In genomic region chr11:121569332-121570299, GRCh38 we compare ENCODE assay signal across 8 cellular contexts.
DNase-seq lines count a peak whose midpoint lies in the region; ATAC-seq, FAIRE-seq and TF ChIP-seq lines count a peak whose summit lies in the region.
"Not testable (repeated sequence)": the region's sequence is repeated elsewhere in the genome, so short reads cannot be mapped to it uniquely, and the experiment has no call there.

No MANE protein-coding gene starts in this region.

- not testable (repeated sequence) for TF ChIP-seq POLR2A in GM12892 (IDR thresholded peaks at IDR 0.05; ENCODE audit: low read depth, low read length)

- TF ChIP-seq CTCF in GM23338 (conservative IDR thresholded peaks at IDR 0.05; ENCODE audit: low read depth in 2 of 2); OCI-LY1 (IDR thresholded peaks at IDR 0.05; ENCODE audit: low read length); liver (IDR thresholded peaks at IDR 0.05; ENCODE audit: low read depth, low read length, missing input control): not testable (repeated sequence)

- ATAC-seq in GM18873 (IDR thresholded peaks at IDR 0.05; ENCODE audit: low FRiP score, unreplicated experiment): peak; percentile 95
- peak; percentile 98 for ATAC-seq in GM19467 (IDR thresholded peaks at IDR 0.05; ENCODE audit: unreplicated experiment)
- ATAC-seq in GM23338: not testable (repeated sequence)
- peak; percentile 98 for ATAC-seq in HG02981 (IDR thresholded peaks at IDR 0.05; ENCODE audit: unreplicated experiment)
- peak; percentile 98 for ATAC-seq in HG03432 (IDR thresholded peaks at IDR 0.05; ENCODE audit: unreplicated experiment)

- H3K27me3 ChIP-seq in GM23338 (ENCODE audit: insufficient read depth); OCI-LY1 (ENCODE audit: insufficient read depth, low read length); liver (ENCODE audit: control insufficient read depth in 4 of 4, insufficient read depth in 4 of 4, low read length in 3 of 4): not testable (repeated sequence)

- H3K27me3 Mint-ChIP-seq in GM23338 (ENCODE audit: insufficient read depth, low read depth, poor library complexity): not testable (repeated sequence)

- TF ChIP-seq RAD21 in liver (IDR thresholded peaks at IDR 0.05): not testable (repeated sequence)

- not testable (repeated sequence) for H4K20me1 ChIP-seq in GM23338 (replicated peaks; ENCODE audit: insufficient read depth); OCI-LY1 (ENCODE audit: insufficient read depth, low read length)

- FAIRE-seq in GM12892 (lab: Jason Lieb, UNC): peak; percentile 99

- not testable (repeated sequence) for H3K4me1 ChIP-seq in GM23338 (ENCODE audit: insufficient read depth)
- H3K4me1 ChIP-seq in OCI-LY1 (ENCODE audit: insufficient read depth, low read length, severe bottlenecking) (peaks cover 43% of the 10 kb centered on the region), liver (ENCODE audit: control insufficient read depth in 4 of 4, insufficient read depth in 4 of 4, low read length in 3 of 4) (peaks cover 5 to 29% (median 20%) of the 10 kb centered on the region in 4 donors)

- not testable (repeated sequence) for H3K4me2 ChIP-seq in GM23338
- peak overlapping the region; percentile 61 for H3K4me2 ChIP-seq in OCI-LY1 (ENCODE audit: low read length)

- not testable (repeated sequence) for H3K9me3 ChIP-seq in OCI-LY1 (ENCODE audit: low read length); liver (ENCODE audit: control insufficient read depth in 4 of 4, low read length in 3 of 4)

- H3K27ac Mint-ChIP-seq in GM23338: peak overlapping the region; percentile 38

- H3K79me2 ChIP-seq in GM23338 (replicated peaks; ENCODE audit: insufficient read depth): peaks cover 13% of the 10 kb centered on the region; the same call in 1 of the 2 replicates
- not testable (repeated sequence) for H3K79me2 ChIP-seq in OCI-LY1 (ENCODE audit: insufficient read depth, low read length)

- peaks cover 29% of the 10 kb centered on the region for H3K36me3 ChIP-seq in GM23338 (ENCODE audit: insufficient read depth)
- peaks cover 80% of the 10 kb centered on the region for H3K36me3 ChIP-seq in OCI-LY1 (ENCODE audit: insufficient read depth, low read length)
- peaks cover 0 to 22% (median 5%) of the 10 kb centered on the region in 4 donors for H3K36me3 ChIP-seq in liver (ENCODE audit: control insufficient read depth in 4 of 4, insufficient read depth in 3 of 4, low read depth in 1 of 4, low read length in 3 of 4)

- H2AFZ ChIP-seq in GM23338; OCI-LY1 (ENCODE audit: low read length): not testable (repeated sequence)

- not testable (repeated sequence) for H3K27ac ChIP-seq in GM23338 (ENCODE audit: low read depth)
- H3K27ac ChIP-seq in OCI-LY1 (ENCODE audit: low read depth, low read length, poor library complexity, severe bottlenecking) (peak overlapping the region; percentile 89), liver (ENCODE audit: low read depth in 1 of 2, low read length in 2 of 2) (peak overlapping the region; percentile 72 to 94)

- H3K9me2 ChIP-seq in GM23338 (ENCODE audit: insufficient read depth); OCI-LY1 (ENCODE audit: low read depth, low read length): not testable (repeated sequence)

- DNase-seq in GM12892 (ENCODE audit: insufficient read length): peak; percentile 37
- not testable (repeated sequence) for DNase-seq in GM23338 (ENCODE audit: low spot score)

- H3K36me3 Mint-ChIP-seq in GM23338 (ENCODE audit: low read depth): peaks cover 67% of the 10 kb centered on the region

- H3K9me3 Mint-ChIP-seq in GM23338: not testable (repeated sequence)

- H3K4me1 Mint-ChIP-seq in GM23338: peaks cover 12% of the 10 kb centered on the region

- H3K4me3 ChIP-seq in GM23338; liver (ENCODE audit: low read depth in 1 of 3, low read length in 3 of 3): not testable (repeated sequence)
- peak overlapping the region; percentile 16 for H3K4me3 ChIP-seq in OCI-LY1 (ENCODE audit: low read depth, low read length, poor library complexity, severe bottlenecking)

- not testable (repeated sequence) for H3K4me3 Mint-ChIP-seq in GM23338

- H3K9ac ChIP-seq in OCI-LY1 (ENCODE audit: low read length): peak overlapping the region; percentile 33; the same call in 1 of the 2 replicates
- H3K9ac ChIP-seq in liver (ENCODE audit: low read depth in 1 of 2, low read length in 2 of 2): not testable (repeated sequence)

- not testable (repeated sequence) for H3F3A ChIP-seq in GM23338 (replicated peaks; ENCODE audit: low read depth); OCI-LY1 (ENCODE audit: insufficient read depth, low read length)

- WGBS in liver: 89% methylated on average over 30 of the region's 30 CpGs

TF ChIP-seq in liver, 16 proteins besides CTCF, POLR2A, EP300 and RAD21:
- peak; percentile 82 for TF ChIP-seq YY1 (IDR thresholded peaks at IDR 0.05)
